ENCODE assay signal across 1 cellular context in the genomic region with DNA sequence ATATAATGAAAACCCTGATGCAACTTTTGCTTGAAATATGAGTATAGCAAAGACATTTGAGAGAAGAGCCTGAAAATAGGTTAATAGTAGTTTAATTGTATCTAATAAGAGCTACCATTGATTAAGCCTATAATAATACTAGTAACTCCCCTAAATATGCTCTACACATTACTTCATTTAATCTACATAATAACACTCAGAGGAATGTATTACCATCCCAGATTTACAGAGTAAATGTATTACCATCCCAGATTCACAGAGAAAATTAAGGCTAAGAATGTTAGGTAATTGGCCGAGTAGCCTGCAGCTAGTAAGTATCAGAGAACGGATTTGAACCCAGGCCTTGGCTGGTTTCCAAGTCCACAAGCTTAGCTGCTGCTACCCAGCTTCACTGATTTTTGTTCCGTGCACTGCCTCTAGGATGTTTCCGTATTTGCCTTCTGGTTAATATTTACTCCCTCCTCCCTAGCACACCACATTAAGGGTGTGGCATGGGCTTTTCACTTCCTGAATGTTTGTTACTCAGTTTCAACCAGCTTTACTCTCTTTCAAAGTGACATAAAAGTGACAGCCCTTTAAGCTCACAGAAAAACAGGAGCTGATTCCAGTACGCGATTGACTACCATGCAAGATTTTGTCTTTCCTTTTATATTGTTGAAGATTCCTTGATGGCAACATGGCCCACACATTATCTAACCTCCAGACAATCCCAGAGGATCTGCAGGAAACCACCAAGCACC.
TF ChIP-seq lines count a peak whose summit lies in the region.

No MANE protein-coding gene starts in this region.

TF ChIP-seq in liver, 16 proteins besides CTCF, POLR2A, EP300 and RAD21 (continued from another document):
- TF ChIP-seq, protein P1, sequence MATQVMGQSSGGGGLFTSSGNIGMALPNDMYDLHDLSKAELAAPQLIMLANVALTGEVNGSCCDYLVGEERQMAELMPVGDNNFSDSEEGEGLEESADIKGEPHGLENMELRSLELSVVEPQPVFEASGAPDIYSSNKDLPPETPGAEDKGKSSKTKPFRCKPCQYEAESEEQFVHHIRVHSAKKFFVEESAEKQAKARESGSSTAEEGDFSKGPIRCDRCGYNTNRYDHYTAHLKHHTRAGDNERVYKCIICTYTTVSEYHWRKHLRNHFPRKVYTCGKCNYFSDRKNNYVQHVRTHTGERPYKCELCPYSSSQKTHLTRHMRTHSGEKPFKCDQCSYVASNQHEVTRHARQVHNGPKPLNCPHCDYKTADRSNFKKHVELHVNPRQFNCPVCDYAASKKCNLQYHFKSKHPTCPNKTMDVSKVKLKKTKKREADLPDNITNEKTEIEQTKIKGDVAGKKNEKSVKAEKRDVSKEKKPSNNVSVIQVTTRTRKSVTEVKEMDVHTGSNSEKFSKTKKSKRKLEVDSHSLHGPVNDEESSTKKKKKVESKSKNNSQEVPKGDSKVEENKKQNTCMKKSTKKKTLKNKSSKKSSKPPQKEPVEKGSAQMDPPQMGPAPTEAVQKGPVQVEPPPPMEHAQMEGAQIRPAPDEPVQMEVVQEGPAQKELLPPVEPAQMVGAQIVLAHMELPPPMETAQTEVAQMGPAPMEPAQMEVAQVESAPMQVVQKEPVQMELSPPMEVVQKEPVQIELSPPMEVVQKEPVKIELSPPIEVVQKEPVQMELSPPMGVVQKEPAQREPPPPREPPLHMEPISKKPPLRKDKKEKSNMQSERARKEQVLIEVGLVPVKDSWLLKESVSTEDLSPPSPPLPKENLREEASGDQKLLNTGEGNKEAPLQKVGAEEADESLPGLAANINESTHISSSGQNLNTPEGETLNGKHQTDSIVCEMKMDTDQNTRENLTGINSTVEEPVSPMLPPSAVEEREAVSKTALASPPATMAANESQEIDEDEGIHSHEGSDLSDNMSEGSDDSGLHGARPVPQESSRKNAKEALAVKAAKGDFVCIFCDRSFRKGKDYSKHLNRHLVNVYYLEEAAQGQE (IDR thresholded peaks at IDR 0.05) = peak; percentile 59
- TF ChIP-seq, protein P2, sequence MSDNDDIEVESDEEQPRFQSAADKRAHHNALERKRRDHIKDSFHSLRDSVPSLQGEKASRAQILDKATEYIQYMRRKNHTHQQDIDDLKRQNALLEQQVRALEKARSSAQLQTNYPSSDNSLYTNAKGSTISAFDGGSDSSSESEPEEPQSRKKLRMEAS (IDR thresholded peaks at IDR 0.05) = peak; percentile 55
- TF ChIP-seq RXRA (IDR thresholded peaks at IDR 0.05) (peak; percentile 34 to 56), FOXA2 (IDR thresholded peaks at IDR 0.05) (peak; percentile 56), JUND (IDR thresholded peaks at IDR 0.05) (peak in 1 of 2 donors; percentile 42), HNF4G (IDR thresholded peaks at IDR 0.05) (no peak)
